ENCODE assay signal across 1 cellular context in genomic region chr3:29310865-29311264, GRCh38.
TF ChIP-seq lines count a peak whose summit lies in the region.

No MANE protein-coding gene starts in this region.

TF ChIP-seq in SK-N-SH treated with all-trans-retinoic acid at 6 μM for 48 hours, 23 proteins besides CTCF, POLR2A, EP300 and RAD21 (continued from another document):
- TF ChIP-seq, protein P1, sequence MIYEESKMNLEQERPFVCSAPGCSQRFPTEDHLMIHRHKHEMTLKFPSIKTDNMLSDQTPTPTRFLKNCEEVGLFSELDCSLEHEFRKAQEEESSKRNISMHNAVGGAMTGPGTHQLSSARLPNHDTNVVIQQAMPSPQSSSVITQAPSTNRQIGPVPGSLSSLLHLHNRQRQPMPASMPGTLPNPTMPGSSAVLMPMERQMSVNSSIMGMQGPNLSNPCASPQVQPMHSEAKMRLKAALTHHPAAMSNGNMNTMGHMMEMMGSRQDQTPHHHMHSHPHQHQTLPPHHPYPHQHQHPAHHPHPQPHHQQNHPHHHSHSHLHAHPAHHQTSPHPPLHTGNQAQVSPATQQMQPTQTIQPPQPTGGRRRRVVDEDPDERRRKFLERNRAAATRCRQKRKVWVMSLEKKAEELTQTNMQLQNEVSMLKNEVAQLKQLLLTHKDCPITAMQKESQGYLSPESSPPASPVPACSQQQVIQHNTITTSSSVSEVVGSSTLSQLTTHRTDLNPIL (CRISPR knock-in tag; IDR thresholded peaks at IDR 0.05; ENCODE audit: low read depth), result no peak
